1 cellular context compared by ENCODE assay signal in the genomic region with DNA sequence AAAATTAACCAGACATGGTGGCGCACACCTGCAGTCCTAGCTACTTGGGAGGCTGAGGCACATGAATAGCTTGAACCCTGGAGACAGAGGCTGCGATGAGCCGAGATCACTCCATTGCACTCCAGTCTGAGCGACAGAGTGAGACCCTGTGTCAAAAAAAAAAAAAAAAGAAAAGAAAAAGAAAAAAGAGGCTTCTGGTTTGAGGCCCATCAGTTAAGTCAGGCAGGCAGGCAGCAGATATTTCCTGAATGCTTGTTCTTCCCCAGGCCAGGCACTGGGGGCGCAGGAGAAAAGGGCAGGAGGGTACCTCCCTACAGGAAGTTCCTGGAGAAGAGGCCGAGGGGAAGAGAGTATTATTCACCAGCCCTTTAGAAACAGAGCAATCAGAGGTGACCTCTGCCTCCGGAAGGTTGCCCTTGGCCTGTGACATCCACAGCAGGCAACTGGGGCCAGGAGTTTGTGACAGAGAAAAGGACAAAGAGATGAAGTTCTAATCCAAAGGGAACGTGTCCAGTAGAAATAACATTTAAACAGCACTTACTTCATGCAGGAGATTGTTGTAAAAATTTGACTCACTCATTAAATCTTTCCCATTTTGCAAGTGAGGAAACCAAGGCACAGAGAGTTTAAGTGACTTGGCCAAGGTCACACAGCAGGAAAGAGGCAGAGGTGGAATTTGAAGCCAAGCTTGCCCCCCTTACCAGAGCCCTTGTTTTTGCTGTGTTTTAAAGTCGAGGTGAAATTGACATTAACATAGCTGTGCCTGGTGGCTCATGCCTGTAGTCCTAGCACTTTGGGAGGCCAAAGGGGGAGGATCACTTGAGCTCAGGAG.
TF ChIP-seq lines count a peak whose summit lies in the region.

No MANE protein-coding gene starts in this region.

TF ChIP-seq in HepG2, 621 proteins besides CTCF, POLR2A, EP300 and RAD21 (continued from another document and continues in another):
- TF ChIP-seq, protein P1, sequence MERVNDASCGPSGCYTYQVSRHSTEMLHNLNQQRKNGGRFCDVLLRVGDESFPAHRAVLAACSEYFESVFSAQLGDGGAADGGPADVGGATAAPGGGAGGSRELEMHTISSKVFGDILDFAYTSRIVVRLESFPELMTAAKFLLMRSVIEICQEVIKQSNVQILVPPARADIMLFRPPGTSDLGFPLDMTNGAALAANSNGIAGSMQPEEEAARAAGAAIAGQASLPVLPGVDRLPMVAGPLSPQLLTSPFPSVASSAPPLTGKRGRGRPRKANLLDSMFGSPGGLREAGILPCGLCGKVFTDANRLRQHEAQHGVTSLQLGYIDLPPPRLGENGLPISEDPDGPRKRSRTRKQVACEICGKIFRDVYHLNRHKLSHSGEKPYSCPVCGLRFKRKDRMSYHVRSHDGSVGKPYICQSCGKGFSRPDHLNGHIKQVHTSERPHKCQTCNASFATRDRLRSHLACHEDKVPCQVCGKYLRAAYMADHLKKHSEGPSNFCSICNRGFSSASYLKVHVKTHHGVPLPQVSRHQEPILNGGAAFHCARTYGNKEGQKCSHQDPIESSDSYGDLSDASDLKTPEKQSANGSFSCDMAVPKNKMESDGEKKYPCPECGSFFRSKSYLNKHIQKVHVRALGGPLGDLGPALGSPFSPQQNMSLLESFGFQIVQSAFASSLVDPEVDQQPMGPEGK (CRISPR knock-in tag; IDR thresholded peaks at IDR 0.05): peak; percentile 12; the same call in 1 of the 2 replicates
- TF ChIP-seq RFX3 (CRISPR knock-in tag; IDR thresholded peaks at IDR 0.05) (no peak), ZSCAN25 (CRISPR knock-in tag; IDR thresholded peaks at IDR 0.05) (no peak), ZNF20 (CRISPR knock-in tag; IDR thresholded peaks at IDR 0.05) (no peak), HOMEZ (CRISPR knock-in tag; IDR thresholded peaks at IDR 0.05; ENCODE audit: low read depth) (0 out of 2 replicates have a peak, but pooled peaks have one; percentile 47), KDM2A (CRISPR knock-in tag; IDR thresholded peaks at IDR 0.05; ENCODE audit: borderline replicate concordance, low read depth) (peak; percentile 15; the same call in 1 of the 2 replicates), XRCC5 (optimal IDR thresholded peaks at IDR 0.05; ENCODE audit: low read length) (peak; percentile 84), ZBTB7B (CRISPR knock-in tag; IDR thresholded peaks at IDR 0.05) (peak; percentile 32; the same call in 1 of the 2 replicates), CBX5 (CRISPR knock-in tag; IDR thresholded peaks at IDR 0.05; ENCODE audit: borderline replicate concordance) (no peak; the same call in 1 of the 2 replicates), PHF20 (CRISPR knock-in tag; IDR thresholded peaks at IDR 0.05) (peak; percentile 60; the same call in 1 of the 2 replicates), KLF16 (CRISPR knock-in tag; IDR thresholded peaks at IDR 0.05) (peak in 1 of 2 experiments; percentile 60; a peak in 2 of 4 replicates), HDAC1 (CRISPR knock-in tag; IDR thresholded peaks at IDR 0.05) (peak; percentile 47; the same call in 1 of the 2 replicates), ZNF547 (CRISPR knock-in tag; IDR thresholded peaks at IDR 0.05) (0 out of 2 replicates have a peak, but pooled peaks have one; percentile 47), HMG20B (CRISPR knock-in tag; conservative IDR thresholded peaks at IDR 0.05) (peak; percentile 60; the same call in 1 of the 2 replicates), ZKSCAN1 (IDR thresholded peaks at IDR 0.05; ENCODE audit: low read length) (0 out of 2 replicates have a peak, but pooled peaks have one; percentile 13), SNAPC2 (CRISPR knock-in tag; IDR thresholded peaks at IDR 0.05) (peak; percentile 74; the same call in 1 of the 2 replicates), ZNF776 (CRISPR knock-in tag; IDR thresholded peaks at IDR 0.05) (no peak), HNF4A (CRISPR knock-in tag; IDR thresholded peaks at IDR 0.05) (peak; percentile 47), ELF3 (CRISPR knock-in tag; IDR thresholded peaks at IDR 0.05) (peak; percentile 97), AHR (CRISPR knock-in tag; IDR thresholded peaks at IDR 0.05) (0 out of 2 replicates have a peak, but pooled peaks have one; percentile 12), ZNF503 (CRISPR knock-in tag; IDR thresholded peaks at IDR 0.05) (no peak), ESRRA (CRISPR knock-in tag; IDR thresholded peaks at IDR 0.05; ENCODE audit: low read depth) (peak; percentile 98), ZFP1 (CRISPR knock-in tag; IDR thresholded peaks at IDR 0.05) (0 out of 2 replicates have a peak, but pooled peaks have one; percentile 53), KAT8 (CRISPR knock-in tag; IDR thresholded peaks at IDR 0.05) (peak; percentile 77), FOXO4 (CRISPR knock-in tag; conservative IDR thresholded peaks at IDR 0.05) (no peak), TARDBP (CRISPR knock-in tag; IDR thresholded peaks at IDR 0.05) (peak; percentile 46; the same call in 1 of the 2 replicates), PAWR (CRISPR knock-in tag; IDR thresholded peaks at IDR 0.05; ENCODE audit: borderline replicate concordance) (no peak), IRF2 (CRISPR knock-in tag; IDR thresholded peaks at IDR 0.05) (0 out of 2 replicates have a peak, but pooled peaks have one; percentile 24), ZNF264 (CRISPR knock-in tag; IDR thresholded peaks at IDR 0.05) (no peak), HHEX (CRISPR knock-in tag; IDR thresholded peaks at IDR 0.05) (peak; percentile 42; the same call in 1 of the 2 replicates), ZNF878 (CRISPR knock-in tag; IDR thresholded peaks at IDR 0.05) (peak; percentile 56; the same call in 1 of the 2 replicates), PPARG (CRISPR knock-in tag; conservative IDR thresholded peaks at IDR 0.05) (0 out of 2 replicates have a peak, but pooled peaks have one; percentile 26)
- TF ChIP-seq, protein P2, sequence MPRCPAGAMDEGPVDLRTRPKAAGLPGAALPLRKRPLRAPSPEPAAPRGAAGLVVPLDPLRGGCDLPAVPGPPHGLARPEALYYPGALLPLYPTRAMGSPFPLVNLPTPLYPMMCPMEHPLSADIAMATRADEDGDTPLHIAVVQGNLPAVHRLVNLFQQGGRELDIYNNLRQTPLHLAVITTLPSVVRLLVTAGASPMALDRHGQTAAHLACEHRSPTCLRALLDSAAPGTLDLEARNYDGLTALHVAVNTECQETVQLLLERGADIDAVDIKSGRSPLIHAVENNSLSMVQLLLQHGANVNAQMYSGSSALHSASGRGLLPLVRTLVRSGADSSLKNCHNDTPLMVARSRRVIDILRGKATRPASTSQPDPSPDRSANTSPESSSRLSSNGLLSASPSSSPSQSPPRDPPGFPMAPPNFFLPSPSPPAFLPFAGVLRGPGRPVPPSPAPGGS (CRISPR knock-in tag; IDR thresholded peaks at IDR 0.05): no peak
- TF ChIP-seq, protein P3, sequence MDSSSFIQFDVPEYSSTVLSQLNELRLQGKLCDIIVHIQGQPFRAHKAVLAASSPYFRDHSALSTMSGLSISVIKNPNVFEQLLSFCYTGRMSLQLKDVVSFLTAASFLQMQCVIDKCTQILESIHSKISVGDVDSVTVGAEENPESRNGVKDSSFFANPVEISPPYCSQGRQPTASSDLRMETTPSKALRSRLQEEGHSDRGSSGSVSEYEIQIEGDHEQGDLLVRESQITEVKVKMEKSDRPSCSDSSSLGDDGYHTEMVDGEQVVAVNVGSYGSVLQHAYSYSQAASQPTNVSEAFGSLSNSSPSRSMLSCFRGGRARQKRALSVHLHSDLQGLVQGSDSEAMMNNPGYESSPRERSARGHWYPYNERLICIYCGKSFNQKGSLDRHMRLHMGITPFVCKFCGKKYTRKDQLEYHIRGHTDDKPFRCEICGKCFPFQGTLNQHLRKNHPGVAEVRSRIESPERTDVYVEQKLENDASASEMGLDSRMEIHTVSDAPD (CRISPR knock-in tag; IDR thresholded peaks at IDR 0.05): 0 out of 2 replicates have a peak, but pooled peaks have one; percentile 50
- TF ChIP-seq, protein P4, sequence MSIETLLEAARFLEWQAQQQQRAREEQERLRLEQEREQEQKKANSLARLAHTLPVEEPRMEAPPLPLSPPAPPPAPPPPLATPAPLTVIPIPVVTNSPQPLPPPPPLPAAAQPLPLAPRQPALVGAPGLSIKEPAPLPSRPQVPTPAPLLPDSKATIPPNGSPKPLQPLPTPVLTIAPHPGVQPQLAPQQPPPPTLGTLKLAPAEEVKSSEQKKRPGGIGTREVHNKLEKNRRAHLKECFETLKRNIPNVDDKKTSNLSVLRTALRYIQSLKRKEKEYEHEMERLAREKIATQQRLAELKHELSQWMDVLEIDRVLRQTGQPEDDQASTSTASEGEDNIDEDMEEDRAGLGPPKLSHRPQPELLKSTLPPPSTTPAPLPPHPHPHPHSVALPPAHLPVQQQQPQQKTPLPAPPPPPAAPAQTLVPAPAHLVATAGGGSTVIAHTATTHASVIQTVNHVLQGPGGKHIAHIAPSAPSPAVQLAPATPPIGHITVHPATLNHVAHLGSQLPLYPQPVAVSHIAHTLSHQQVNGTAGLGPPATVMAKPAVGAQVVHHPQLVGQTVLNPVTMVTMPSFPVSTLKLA (IDR thresholded peaks at IDR 0.05): no peak
- TF ChIP-seq, protein P5, sequence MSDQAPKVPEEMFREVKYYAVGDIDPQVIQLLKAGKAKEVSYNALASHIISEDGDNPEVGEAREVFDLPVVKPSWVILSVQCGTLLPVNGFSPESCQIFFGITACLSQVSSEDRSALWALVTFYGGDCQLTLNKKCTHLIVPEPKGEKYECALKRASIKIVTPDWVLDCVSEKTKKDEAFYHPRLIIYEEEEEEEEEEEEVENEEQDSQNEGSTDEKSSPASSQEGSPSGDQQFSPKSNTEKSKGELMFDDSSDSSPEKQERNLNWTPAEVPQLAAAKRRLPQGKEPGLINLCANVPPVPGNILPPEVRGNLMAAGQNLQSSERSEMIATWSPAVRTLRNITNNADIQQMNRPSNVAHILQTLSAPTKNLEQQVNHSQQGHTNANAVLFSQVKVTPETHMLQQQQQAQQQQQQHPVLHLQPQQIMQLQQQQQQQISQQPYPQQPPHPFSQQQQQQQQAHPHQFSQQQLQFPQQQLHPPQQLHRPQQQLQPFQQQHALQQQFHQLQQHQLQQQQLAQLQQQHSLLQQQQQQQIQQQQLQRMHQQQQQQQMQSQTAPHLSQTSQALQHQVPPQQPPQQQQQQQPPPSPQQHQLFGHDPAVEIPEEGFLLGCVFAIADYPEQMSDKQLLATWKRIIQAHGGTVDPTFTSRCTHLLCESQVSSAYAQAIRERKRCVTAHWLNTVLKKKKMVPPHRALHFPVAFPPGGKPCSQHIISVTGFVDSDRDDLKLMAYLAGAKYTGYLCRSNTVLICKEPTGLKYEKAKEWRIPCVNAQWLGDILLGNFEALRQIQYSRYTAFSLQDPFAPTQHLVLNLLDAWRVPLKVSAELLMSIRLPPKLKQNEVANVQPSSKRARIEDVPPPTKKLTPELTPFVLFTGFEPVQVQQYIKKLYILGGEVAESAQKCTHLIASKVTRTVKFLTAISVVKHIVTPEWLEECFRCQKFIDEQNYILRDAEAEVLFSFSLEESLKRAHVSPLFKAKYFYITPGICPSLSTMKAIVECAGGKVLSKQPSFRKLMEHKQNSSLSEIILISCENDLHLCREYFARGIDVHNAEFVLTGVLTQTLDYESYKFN (CRISPR knock-in tag; conservative IDR thresholded peaks at IDR 0.05): peak; percentile 72
- TF ChIP-seq, protein P6, sequence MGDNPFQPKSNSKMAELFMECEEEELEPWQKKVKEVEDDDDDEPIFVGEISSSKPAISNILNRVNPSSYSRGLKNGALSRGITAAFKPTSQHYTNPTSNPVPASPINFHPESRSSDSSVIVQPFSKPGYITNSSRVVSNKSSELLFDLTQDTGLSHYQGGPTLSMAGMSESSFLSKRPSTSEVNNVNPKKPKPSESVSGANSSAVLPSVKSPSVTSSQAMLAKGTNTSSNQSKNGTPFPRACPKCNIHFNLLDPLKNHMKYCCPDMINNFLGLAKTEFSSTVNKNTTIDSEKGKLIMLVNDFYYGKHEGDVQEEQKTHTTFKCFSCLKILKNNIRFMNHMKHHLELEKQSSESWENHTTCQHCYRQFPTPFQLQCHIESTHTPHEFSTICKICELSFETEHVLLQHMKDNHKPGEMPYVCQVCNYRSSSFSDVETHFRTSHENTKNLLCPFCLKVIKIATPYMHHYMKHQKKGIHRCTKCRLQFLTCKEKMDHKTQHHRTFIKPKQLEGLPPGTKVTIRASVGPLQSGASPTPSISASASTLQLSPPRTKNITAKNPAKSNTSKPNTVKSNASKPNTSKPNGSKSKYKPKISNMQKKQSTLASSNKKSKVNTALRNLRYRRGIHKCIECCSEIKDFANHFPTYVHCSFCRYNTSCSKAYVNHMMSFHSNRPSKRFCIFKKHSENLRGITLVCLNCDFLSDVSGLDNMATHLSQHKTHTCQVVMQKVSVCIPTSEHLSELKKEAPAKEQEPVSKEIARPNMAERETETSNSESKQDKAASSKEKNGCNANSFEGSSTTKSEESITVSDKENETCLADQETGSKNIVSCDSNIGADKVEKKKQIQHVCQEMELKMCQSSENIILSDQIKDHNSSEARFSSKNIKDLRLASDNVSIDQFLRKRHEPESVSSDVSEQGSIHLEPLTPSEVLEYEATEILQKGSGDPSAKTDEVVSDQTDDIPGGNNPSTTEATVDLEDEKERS (CRISPR knock-in tag; IDR thresholded peaks at IDR 0.05): no peak
